Comparison of ENCODE assay signal across 1 cellular context in genomic region chr7:1716263-1717094, GRCh38.
A peak's percentile ranks its signal among the peaks of the same experiment; 100 is the strongest.
TF ChIP-seq lines count a peak whose summit lies in the region.

No MANE protein-coding gene starts in this region.

TF ChIP-seq in HepG2, 621 proteins besides CTCF, POLR2A, EP300 and RAD21 (continued from another document and continues in another):
- TF ChIP-seq ZBTB46 (CRISPR knock-in tag; IDR thresholded peaks at IDR 0.05; ENCODE audit: borderline replicate concordance), result no peak
- no peak for TF ChIP-seq ARID3A (IDR thresholded peaks at IDR 0.05; ENCODE audit: low read depth, low read length)
- no peak for TF ChIP-seq ZKSCAN1 (IDR thresholded peaks at IDR 0.05; ENCODE audit: low read length)
- no peak for TF ChIP-seq U2AF1 (optimal IDR thresholded peaks at IDR 0.05; ENCODE audit: low read depth, low read length)
- TF ChIP-seq ATF6 (CRISPR knock-in tag; conservative IDR thresholded peaks at IDR 0.05), result no peak
- TF ChIP-seq ZNF737 (CRISPR knock-in tag; IDR thresholded peaks at IDR 0.05; ENCODE audit: borderline replicate concordance), result no peak
- no peak for TF ChIP-seq HES4 (CRISPR knock-in tag; IDR thresholded peaks at IDR 0.05; ENCODE audit: borderline replicate concordance)
- TF ChIP-seq CREB3 (CRISPR knock-in tag; IDR thresholded peaks at IDR 0.05), result no peak
- no peak for TF ChIP-seq ZNF446 (CRISPR knock-in tag; IDR thresholded peaks at IDR 0.05)
- no peak for TF ChIP-seq SRSF4 (IDR thresholded peaks at IDR 0.05; ENCODE audit: low read depth, low read length, poor library complexity, severe bottlenecking)
- TF ChIP-seq ZFP36L1 (CRISPR knock-in tag; IDR thresholded peaks at IDR 0.05), result no peak
- TF ChIP-seq ZNF33A (CRISPR knock-in tag; IDR thresholded peaks at IDR 0.05; ENCODE audit: borderline replicate concordance), result no peak
- peak; percentile 84 for TF ChIP-seq CREB1 (IDR thresholded peaks at IDR 0.05)
- no peak for TF ChIP-seq CREB1 (CRISPR knock-in tag; IDR thresholded peaks at IDR 0.05)
- TF ChIP-seq PPARG (CRISPR knock-in tag; conservative IDR thresholded peaks at IDR 0.05), result peak; percentile 89
- TF ChIP-seq ZNF292 (CRISPR knock-in tag; IDR thresholded peaks at IDR 0.05; ENCODE audit: borderline replicate concordance, low read depth), result peak; percentile 75
- TF ChIP-seq THYN1 (CRISPR knock-in tag; IDR thresholded peaks at IDR 0.05; ENCODE audit: borderline replicate concordance, low read depth), result no peak
- TF ChIP-seq CCAR2 (optimal IDR thresholded peaks at IDR 0.05; ENCODE audit: low read depth, low read length), result no peak
- TF ChIP-seq TBL1XR1 (IDR thresholded peaks at IDR 0.05; ENCODE audit: borderline replicate concordance, low read length, partially characterized antibody), result peak; percentile 42
- peak; percentile 60; the same call in 1 of the 2 replicates for TF ChIP-seq ZNF280B (CRISPR knock-in tag; IDR thresholded peaks at IDR 0.05; ENCODE audit: borderline replicate concordance)
- 0 out of 2 replicates have a peak, but pooled peaks have one; percentile 23 for TF ChIP-seq ZBTB26 (CRISPR knock-in tag; IDR thresholded peaks at IDR 0.05; ENCODE audit: borderline replicate concordance)
- TF ChIP-seq NFAT5 (CRISPR knock-in tag; IDR thresholded peaks at IDR 0.05), result no peak
- TF ChIP-seq TFE3 (CRISPR knock-in tag; IDR thresholded peaks at IDR 0.05), result peak; percentile 38; the same call in 1 of the 2 replicates
- TF ChIP-seq TAF1 (CRISPR knock-in tag; IDR thresholded peaks at IDR 0.05), result no peak
- TF ChIP-seq ELF1 (CRISPR knock-in tag; IDR thresholded peaks at IDR 0.05), result no peak
- TF ChIP-seq FOXO4 (CRISPR knock-in tag; conservative IDR thresholded peaks at IDR 0.05), result no peak
- no peak for TF ChIP-seq E2F2 (CRISPR knock-in tag; IDR thresholded peaks at IDR 0.05; ENCODE audit: borderline replicate concordance)
- no peak for TF ChIP-seq JARID2 (CRISPR knock-in tag; IDR thresholded peaks at IDR 0.05; ENCODE audit: insufficient replicate concordance)
- no peak for TF ChIP-seq ZNF883 (CRISPR knock-in tag; IDR thresholded peaks at IDR 0.05; ENCODE audit: not compliant biosample characterization)
- TF ChIP-seq REXO4 (CRISPR knock-in tag; IDR thresholded peaks at IDR 0.05; ENCODE audit: borderline replicate concordance), result no peak
- no peak for TF ChIP-seq ATF2 (CRISPR knock-in tag; IDR thresholded peaks at IDR 0.05)
